ENCODE assay signal across 12 cellular contexts in the genomic region with DNA sequence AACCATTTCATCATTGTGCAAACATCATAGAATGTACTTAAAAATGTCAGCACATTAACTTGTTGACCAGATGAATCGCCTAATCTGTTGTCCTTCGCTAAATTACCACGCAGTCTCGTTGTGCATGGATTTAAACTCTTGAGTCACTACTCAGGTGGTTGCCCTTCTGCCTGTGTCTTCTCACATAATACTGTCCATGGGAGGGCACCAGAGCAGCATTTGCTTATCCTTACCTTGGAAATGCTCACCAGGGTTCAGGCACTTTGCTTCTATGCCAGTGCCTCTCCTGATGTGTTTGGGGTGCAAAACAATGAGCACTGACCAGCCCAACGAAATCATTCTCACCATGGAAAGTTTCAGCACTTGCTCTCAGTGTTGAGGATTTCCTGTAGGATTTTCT.
DNase-seq lines count a peak whose midpoint lies in the region; ATAC-seq and TF ChIP-seq lines count a peak whose summit lies in the region.
"Had no signal": no experiment of that assay in that cellular context is flagged by ENCODE, and none has a peak within 500 bp of the region (broad histone marks: within the 10 kb centered on the region; RNA-seq: fewer than 3 reads in every experiment).

No MANE protein-coding gene starts in this region.

- ATAC-seq in right lobe of liver, result peak in 2 of 4 donors; percentile 52 to 72

- DNase-seq in NCI-H1694 treated with DMSO at 0.1 percent for 48 hours (lab: John Stamatoyannopoulos, UW) (peak; percentile 7), NCI-H1694 (lab: John Stamatoyannopoulos, UW) (no peak), M059J (ENCODE audit: low read depth) (peak; percentile 4), astrocyte of the spinal cord (ENCODE audit: low read depth, low spot score) (no peak), right lobe of liver (no peak), kidney tubule cell (ENCODE audit: low spot score) (no peak), posterior cingulate gyrus (no peak)
- no peak for DNase-seq in activated CD4-positive, CD25-positive, alpha-beta regulatory T cell treated with anti-CD3 and anti-CD28 coated beads, Interleukin-2, amount 50 U/mL, for 72 hours
- DNase-seq: activated CD8-positive, alpha-beta memory T cell treated with anti-CD3 and anti-CD28 coated beads, Interleukin-2, amount 50 U/mL, for 48 hours; effector memory CD4-positive, alpha-beta T cell; GDM1; sigmoid colon had no signal

- H3K4me1 ChIP-seq in right lobe of liver, result no peaks in the 10 kb centered on the region
- H3K4me1 ChIP-seq: sigmoid colon had no signal

- TF ChIP-seq CTCF in astrocyte of the spinal cord (IDR thresholded peaks at IDR 0.05; ENCODE audit: low read depth, low read length) (peak; percentile 3), right lobe of liver (IDR thresholded peaks at IDR 0.05) (peak in 3 of 4 donors; percentile 20 to 30 (median 23))

- in situ Hi-C loops in astrocyte of the spinal cord (cut with HindIII; ENCODE audit: low sequenced_read_pairs), result no loop called here

- H3K9me3 ChIP-seq in right lobe of liver, result no peaks in the 10 kb centered on the region
- H3K9me3 ChIP-seq: sigmoid colon had no signal

- no peaks in the 10 kb centered on the region for H3K36me3 ChIP-seq in right lobe of liver
- H3K36me3 ChIP-seq: sigmoid colon had no signal

- H3K27ac ChIP-seq in right lobe of liver, result no peak overlapping the region
- H3K27ac ChIP-seq: sigmoid colon had no signal

- intact Hi-C loops in right lobe of liver (cut with DNase I), result no loop called here
- intact Hi-C loops in posterior cingulate gyrus (cut with DNase I), result no loop called here

- TF ChIP-seq POLR2A in right lobe of liver (IDR thresholded peaks at IDR 0.05), result no peak

- 49% methylated on average over 5 of the region's 5 CpGs for WGBS in right lobe of liver (ENCODE audit: insufficient coverage, low coverage, low lambda C conversion rate, missing lambda C conversion rate)

- H3K4me3 ChIP-seq in astrocyte of the spinal cord (ENCODE audit: low read depth, low read length) (no peak overlapping the region), right lobe of liver (no peak overlapping the region)
- H3K4me3 ChIP-seq: sigmoid colon had no signal

- H3K27me3 ChIP-seq in right lobe of liver, result no peaks in the 10 kb centered on the region
- H3K27me3 ChIP-seq: sigmoid colon had no signal

Comparison
In these comparisons a context has a peak if more than half of its experiments do, and no peak if none do; other contexts are left out.
1. DNase-seq: peak in NCI-H1694 treated with DMSO at 0.1 percent for 48 hours (single experiment) and M059J (single experiment); none in NCI-H1694 (single experiment), astrocyte of the spinal cord (single experiment), right lobe of liver (0 of 3), kidney tubule cell (single experiment), activated CD4-positive, CD25-positive, alpha-beta regulatory T cell treated with anti-CD3 and anti-CD28 coated beads, Interleukin-2, amount 50 U/mL, for 72 hours (single experiment) and posterior cingulate gyrus (0 of 10).